9 cellular contexts compared by ENCODE assay signal in the genomic region with DNA sequence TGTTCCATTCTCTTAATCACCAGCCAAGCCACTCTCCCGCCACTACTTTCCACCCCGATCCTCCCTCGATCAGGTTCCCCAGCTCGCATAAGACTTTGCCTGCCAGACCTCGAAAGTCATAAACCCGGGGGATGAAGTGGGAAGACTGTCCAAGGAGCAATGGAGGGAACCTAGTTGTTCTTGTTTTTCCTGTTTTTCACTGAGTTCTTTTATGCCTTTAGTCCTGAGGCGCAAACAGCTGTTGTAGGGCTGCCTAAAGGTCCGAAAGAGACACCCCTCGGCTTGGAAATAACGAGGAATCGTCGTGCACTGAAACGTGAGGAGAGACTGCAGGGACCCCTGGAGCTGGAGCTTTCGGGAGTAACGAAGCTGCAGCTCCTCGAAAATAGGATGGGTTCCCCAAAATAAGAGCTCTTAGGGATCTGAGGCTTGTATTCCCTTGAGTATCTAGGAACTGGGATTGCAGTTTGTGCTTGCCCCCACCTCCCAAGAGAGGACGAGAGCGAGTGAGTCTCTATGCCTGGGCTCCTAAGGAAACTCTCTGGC. TPM values are rescaled to one million over a fixed set of nuclear protein-coding genes. Genes with fewer than 3 reads are reported as not detected.
DNase-seq lines count a peak whose midpoint lies in the region; ATAC-seq and TF ChIP-seq lines count a peak whose summit lies in the region.
"Had no signal": no experiment of that assay in that cellular context is flagged by ENCODE, and none has a peak within 500 bp of the region (broad histone marks: within the 10 kb centered on the region; RNA-seq: fewer than 3 reads in every experiment).

No MANE protein-coding gene starts in this region.

- ATAC-seq in activated naive CD8-positive, alpha-beta T cell treated with anti-CD3 and anti-CD28 coated beads, Interleukin-2, amount 10 ng/mL, durations not matched to agents 7 days and 5 days (ENCODE audit: low read depth), result no peak
- no peak for ATAC-seq in HG03175 (IDR thresholded peaks at IDR 0.05; ENCODE audit: unreplicated experiment)
- ATAC-seq in GM21619 (IDR thresholded peaks at IDR 0.05; ENCODE audit: unreplicated experiment), result no peak

- H3K4me1 ChIP-seq in HUES6 (ENCODE audit: control insufficient read depth, insufficient read depth, low read length), result peaks cover 44% of the 10 kb centered on the region

- peak overlapping the region; percentile 75 for H3K4me3 Mint-ChIP-seq in activated naive CD8-positive, alpha-beta T cell treated with anti-CD3 and anti-CD28 coated beads, Interleukin-2, amount 10 ng/mL, durations not matched to agents 7 days and 5 days
- peak overlapping the region; percentile 44 to 77 (median 48) for H3K4me3 Mint-ChIP-seq in nephron

- no peaks in the 10 kb centered on the region for H3K36me3 ChIP-seq in HUES6 (ENCODE audit: control insufficient read depth, insufficient read depth, low read length)

- H3K27ac Mint-ChIP-seq in activated naive CD8-positive, alpha-beta T cell treated with anti-CD3 and anti-CD28 coated beads, Interleukin-2, amount 10 ng/mL, durations not matched to agents 7 days and 5 days, result no peak overlapping the region
- no peak overlapping the region for H3K27ac Mint-ChIP-seq in nephron

- no peak for DNase-seq in activated naive CD8-positive, alpha-beta T cell treated with anti-CD3 and anti-CD28 coated beads, Interleukin-2, amount 10 ng/mL, durations not matched to agents 7 days and 5 days
- DNase-seq in cerebellar nuclear complex (lab: John Stamatoyannopoulos, UW) (no peak), kidney tubule cell (ENCODE audit: low spot score) (no peak)

- peak; percentile 37 for TF ChIP-seq CTCF in C4-2B (conservative IDR thresholded peaks at IDR 0.05)
- TF ChIP-seq CTCF in nephron (IDR thresholded peaks at IDR 0.05; ENCODE audit: unreplicated experiment in 3 of 3), result peak in 1 of 3 experiments; percentile 22

- H3K27me3 Mint-ChIP-seq in activated naive CD8-positive, alpha-beta T cell treated with anti-CD3 and anti-CD28 coated beads, Interleukin-2, amount 10 ng/mL, durations not matched to agents 7 days and 5 days, result peaks cover 96% of the 10 kb centered on the region
- H3K27me3 Mint-ChIP-seq in nephron (ENCODE audit: low read depth), result peaks cover 100% of the 10 kb centered on the region

- peaks cover 100% of the 10 kb centered on the region for H3K27me3 ChIP-seq in HUES6 (ENCODE audit: control insufficient read depth, insufficient read depth, low read length)

- peak overlapping the region; percentile 20 for H3K9ac ChIP-seq in HUES6 (ENCODE audit: low read length)

- H3K4me1 Mint-ChIP-seq in activated naive CD8-positive, alpha-beta T cell treated with anti-CD3 and anti-CD28 coated beads, Interleukin-2, amount 10 ng/mL, durations not matched to agents 7 days and 5 days, result peaks cover 20% of the 10 kb centered on the region
- H3K4me1 Mint-ChIP-seq in nephron, result peaks cover 24% of the 10 kb centered on the region

- H3K9me3 ChIP-seq in HUES6 (ENCODE audit: control insufficient read depth, insufficient read depth, low read depth, low read length), result no peaks in the 10 kb centered on the region

- POLR2A ChIA-PET in activated naive CD8-positive, alpha-beta T cell treated with anti-CD3 and anti-CD28 coated beads, Interleukin-2, amount 10 ng/mL, durations not matched to agents 7 days and 5 days (lab: Charles Lee), result interaction anchor here (1.2 kb wide), 1 partner anchor 732 kb away, joined by 6 read pairs; no protein-coding TSS in a partner anchor

- peak overlapping the region; percentile 48 for H3K4me3 ChIP-seq in HUES6 (ENCODE audit: low read depth, low read length)

- peaks cover 2% of the 10 kb centered on the region for H3K9me3 Mint-ChIP-seq in activated naive CD8-positive, alpha-beta T cell treated with anti-CD3 and anti-CD28 coated beads, Interleukin-2, amount 10 ng/mL, durations not matched to agents 7 days and 5 days
- H3K9me3 Mint-ChIP-seq in nephron, result no peaks in the 10 kb centered on the region

- peaks cover 2% of the 10 kb centered on the region for H3K36me3 Mint-ChIP-seq in activated naive CD8-positive, alpha-beta T cell treated with anti-CD3 and anti-CD28 coated beads, Interleukin-2, amount 10 ng/mL, durations not matched to agents 7 days and 5 days
- H3K36me3 Mint-ChIP-seq in nephron (ENCODE audit: low read depth), result no peaks in the 10 kb centered on the region

- peak overlapping the region; percentile 30; the same call in 1 of the 2 replicates for H3K27ac ChIP-seq in C4-2B
- no peak overlapping the region for H3K27ac ChIP-seq in HUES6 (ENCODE audit: low read depth, low read length)

RNA-seq across cellular contexts. Expression of a gene that starts 1.7 kb away (rescaled TPM):
- not detected for total RNA-seq in activated naive CD8-positive, alpha-beta T cell treated with anti-CD3 and anti-CD28 coated beads, Interleukin-2, amount 10 ng/mL, durations not matched to agents 7 days and 5 days
- total RNA-seq: left lobe of liver had no signal

RNA-seq across cellular contexts. Expression of a gene that starts 5.4 kb away (rescaled TPM):
- total RNA-seq in activated naive CD8-positive, alpha-beta T cell treated with anti-CD3 and anti-CD28 coated beads, Interleukin-2, amount 10 ng/mL, durations not matched to agents 7 days and 5 days, result not detected
- total RNA-seq: left lobe of liver had no signal

RNA-seq across cellular contexts. Expression of a gene that starts 9.2 kb away (rescaled TPM):
- not detected for total RNA-seq in activated naive CD8-positive, alpha-beta T cell treated with anti-CD3 and anti-CD28 coated beads, Interleukin-2, amount 10 ng/mL, durations not matched to agents 7 days and 5 days
- total RNA-seq: left lobe of liver had no signal

RNA-seq across cellular contexts. Expression of a gene that starts 14.1 kb away (rescaled TPM):
- not detected for total RNA-seq in activated naive CD8-positive, alpha-beta T cell treated with anti-CD3 and anti-CD28 coated beads, Interleukin-2, amount 10 ng/mL, durations not matched to agents 7 days and 5 days
- total RNA-seq: left lobe of liver had no signal

RNA-seq across cellular contexts. Expression of a gene that starts 18.7 kb away (rescaled TPM):
- total RNA-seq in activated naive CD8-positive, alpha-beta T cell treated with anti-CD3 and anti-CD28 coated beads, Interleukin-2, amount 10 ng/mL, durations not matched to agents 7 days and 5 days, result not detected
- total RNA-seq: left lobe of liver had no signal
